ENCODE assay signal across 20 cellular contexts in the genomic region with DNA sequence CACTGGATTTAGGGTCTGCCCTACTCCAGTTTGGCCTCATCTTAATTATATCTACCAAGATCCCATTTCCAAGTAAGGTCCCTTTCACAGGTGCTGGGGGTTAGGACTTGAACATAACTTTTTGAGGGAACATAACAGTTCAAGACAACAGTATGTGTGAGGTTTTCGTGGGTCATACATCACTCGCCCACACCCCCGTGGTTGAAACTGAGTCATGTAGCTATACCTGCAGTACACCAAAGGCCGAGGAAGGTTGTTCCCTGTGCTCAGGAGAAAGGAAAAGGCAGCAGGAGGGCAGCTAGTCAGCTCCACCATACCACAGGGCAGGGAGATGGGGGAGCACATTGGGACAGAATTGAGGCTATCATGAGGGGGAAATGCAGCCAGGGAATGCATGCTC.
A peak's percentile ranks its signal among the peaks of the same experiment; 100 is the strongest.
DNase-seq lines count a peak whose midpoint lies in the region; ATAC-seq, FAIRE-seq and TF ChIP-seq lines count a peak whose summit lies in the region.
"Had no signal": no experiment of that assay in that cellular context is flagged by ENCODE, and none has a peak within 500 bp of the region (broad histone marks: within the 10 kb centered on the region; RNA-seq: fewer than 3 reads in every experiment).

No MANE protein-coding gene starts in this region.

- no peaks in the 10 kb centered on the region for H4K20me1 ChIP-seq in astrocyte (ENCODE audit: insufficient read depth, low read length)
- H4K20me1 ChIP-seq in osteoblast (ENCODE audit: insufficient read depth, low read length), result no peaks in the 10 kb centered on the region

- H3K9me3 ChIP-seq in astrocyte (ENCODE audit: insufficient read depth, low read depth, low read length) (no peaks in the 10 kb centered on the region), osteoblast (ENCODE audit: low read depth, low read length) (no peaks in the 10 kb centered on the region)
- H3K9me3 ChIP-seq: Peyer's patch, vagina had no signal

- peak; percentile 21 to 45 for DNase-seq in activated CD4-positive, alpha-beta T cell treated with anti-CD3 and anti-CD28 coated beads, Interleukin-2, amount 50 U/mL, for 48 hours
- no peak for DNase-seq in activated CD4-positive, alpha-beta T cell treated with anti-CD3 and anti-CD28 coated beads, Interleukin-2, amount 50 U/mL, for 1 hour
- DNase-seq in astrocyte (ENCODE audit: low read depth) (no peak), osteoblast (ENCODE audit: insufficient read length, low spot score, missing footprints) (no peak), NCI-H446 treated with DMSO at 0.1 percent for 48 hours (lab: John Stamatoyannopoulos, UW) (no peak), SHP77 (lab: John Stamatoyannopoulos, UW) (no peak), HCEC 1CT (no peak)
- DNase-seq: activated CD4-positive, alpha-beta T cell treated with anti-CD3 and anti-CD28 coated beads, Interleukin-2, amount 50 U/mL, for 4 hours; activated naive CD4-positive, alpha-beta T cell treated with Interleukin-2 at 50 U/mL for 16 hours; DMS153; H9; NCI-H82; Peyer's patch had no signal

- no peak overlapping the region for H2AFZ ChIP-seq in astrocyte (ENCODE audit: low read depth, low read length)
- peak overlapping the region; percentile 33 for H2AFZ ChIP-seq in osteoblast (ENCODE audit: low read length)
- H2AFZ ChIP-seq: parathyroid adenoma had no signal

- H3K27me3 Mint-ChIP-seq in astrocyte (ENCODE audit: low read depth, unreplicated experiment), result peaks cover 7% of the 10 kb centered on the region
- H3K27me3 Mint-ChIP-seq: brain had no signal

- no peak overlapping the region for H3K27ac Mint-ChIP-seq in astrocyte (ENCODE audit: unreplicated experiment)
- H3K27ac Mint-ChIP-seq: brain; dendritic cell treated with granulocyte-macrophage colony-stimulating factor and Interleukin-4, amounts not matched to agents 40 ng/mL and 50 ng/mL, for 4 days; H9 had no signal

- H3K36me3 ChIP-seq in astrocyte (ENCODE audit: insufficient read depth, low read length) (no peaks in the 10 kb centered on the region), osteoblast (ENCODE audit: insufficient read depth, low read length) (no peaks in the 10 kb centered on the region)
- H3K36me3 ChIP-seq: Peyer's patch, vagina had no signal

- no peaks in the 10 kb centered on the region for H3K79me2 ChIP-seq in astrocyte (ENCODE audit: insufficient read depth, low read length)
- H3K79me2 ChIP-seq in osteoblast (ENCODE audit: insufficient read depth, low read length), result no peaks in the 10 kb centered on the region

- H3K4me3 ChIP-seq in astrocyte (ENCODE audit: insufficient read depth, low read depth, low read length) (no peak overlapping the region), osteoblast (ENCODE audit: insufficient read depth, low read length) (no peak overlapping the region)
- H3K4me3 ChIP-seq: Peyer's patch, skin epidermis, vagina had no signal

- peak overlapping the region; percentile 52 for H3K4me3 Mint-ChIP-seq in astrocyte (ENCODE audit: unreplicated experiment)
- H3K4me3 Mint-ChIP-seq: brain; dendritic cell treated with granulocyte-macrophage colony-stimulating factor and Interleukin-4, amounts not matched to agents 40 ng/mL and 50 ng/mL, for 4 days; H9 had no signal

- no peaks in the 10 kb centered on the region for H3K27me3 ChIP-seq in astrocyte (ENCODE audit: insufficient read depth, low read length)
- H3K27me3 ChIP-seq in osteoblast (ENCODE audit: insufficient read depth, low read length), result no peaks in the 10 kb centered on the region
- H3K27me3 ChIP-seq: Peyer's patch, vagina had no signal

- H3K9me3 Mint-ChIP-seq in astrocyte (ENCODE audit: unreplicated experiment), result peaks cover 2% of the 10 kb centered on the region
- H3K9me3 Mint-ChIP-seq: brain, H9 had no signal

- FAIRE-seq in astrocyte (lab: Jason Lieb, UNC), result no peak
- FAIRE-seq: TTC549 had no signal

- peak; percentile 31 for ATAC-seq in GM19463 (IDR thresholded peaks at IDR 0.05; ENCODE audit: unreplicated experiment)

- H3K4me2 ChIP-seq in astrocyte (ENCODE audit: low read length), result peak overlapping the region; percentile 45
- peak overlapping the region; percentile 16 for H3K4me2 ChIP-seq in osteoblast (ENCODE audit: insufficient read depth, low read length)

- peaks cover 13% of the 10 kb centered on the region for H3K4me1 Mint-ChIP-seq in astrocyte (ENCODE audit: low read depth, unreplicated experiment)

- H3K36me3 Mint-ChIP-seq in astrocyte (ENCODE audit: low read depth, unreplicated experiment), result peaks cover 2% of the 10 kb centered on the region
- H3K36me3 Mint-ChIP-seq: brain had no signal

- H3K27ac ChIP-seq in astrocyte (ENCODE audit: low read depth, low read length) (no peak overlapping the region), osteoblast (ENCODE audit: low read depth, low read length) (peak overlapping the region; percentile 49)
- H3K27ac ChIP-seq: parathyroid adenoma, Peyer's patch, skin epidermis, vagina had no signal

- H3K4me1 ChIP-seq in astrocyte (ENCODE audit: insufficient read depth, low read length) (peaks cover 15% of the 10 kb centered on the region), osteoblast (ENCODE audit: insufficient read depth, low read length) (peaks cover 22% of the 10 kb centered on the region)
- H3K4me1 ChIP-seq: vagina had no signal

- TF ChIP-seq CTCF in astrocyte (IDR thresholded peaks at IDR 0.05; ENCODE audit: insufficient read depth, low read depth, low read length), result no peak
- TF ChIP-seq CTCF in osteoblast (IDR thresholded peaks at IDR 0.05; ENCODE audit: extremely low read depth, low read depth, low read length), result no peak

- H3K9ac ChIP-seq in astrocyte (ENCODE audit: low read length), result no peak overlapping the region
- H3K9ac ChIP-seq: parathyroid adenoma had no signal

Comparison
In these comparisons a context has a peak if more than half of its experiments do, and no peak if none do; other contexts are left out.
1. DNase-seq: peak in activated CD4-positive, alpha-beta T cell treated with anti-CD3 and anti-CD28 coated beads, Interleukin-2, amount 50 U/mL, for 48 hours (2 of 2); none in activated CD4-positive, alpha-beta T cell treated with anti-CD3 and anti-CD28 coated beads, Interleukin-2, amount 50 U/mL, for 1 hour (single experiment), astrocyte (single experiment), osteoblast (single experiment), NCI-H446 treated with DMSO at 0.1 percent for 48 hours (single experiment), SHP77 (0 of 2) and HCEC 1CT (single experiment).